In genomic region chr21:45508607-45509565, GRCh38 we compare ENCODE assay signal across 11 cellular contexts. TPM values are rescaled to one million over a fixed set of nuclear protein-coding genes. Genes with fewer than 3 reads are reported as not detected.
DNase-seq lines count a peak whose midpoint lies in the region; ATAC-seq and TF ChIP-seq lines count a peak whose summit lies in the region.
"Had no signal": no experiment of that assay in that cellular context is flagged by ENCODE, and none has a peak within 500 bp of the region (broad histone marks: within the 10 kb centered on the region; RNA-seq: fewer than 3 reads in every experiment).

No MANE protein-coding gene starts in this region.

- H3K36me3 ChIP-seq in liver (ENCODE audit: control insufficient read depth in 4 of 4, insufficient read depth in 3 of 4, low read depth in 1 of 4, low read length in 3 of 4) (peaks cover 0 to 27% (median 15%) of the 10 kb centered on the region in 4 donors), suprapubic skin (peaks cover 60% of the 10 kb centered on the region)
- peaks cover 0 to 11% (median 0%) of the 10 kb centered on the region in 3 experiments for H3K36me3 ChIP-seq in naive thymus-derived CD4-positive, alpha-beta T cell (ENCODE audit: control insufficient read depth in 2 of 3, insufficient read depth in 3 of 3, low read length in 3 of 3)

- no peak for TF ChIP-seq EP300 in suprapubic skin (IDR thresholded peaks at IDR 0.05)

- TF ChIP-seq POLR2A in suprapubic skin (IDR thresholded peaks at IDR 0.05) = no peak

- intact Hi-C loops in naive thymus-derived CD4-positive, alpha-beta T cell (cut with micrococcal nuclease) = no loop called here

- POLR2A ChIA-PET in naive thymus-derived CD4-positive, alpha-beta T cell (lab: Charles Lee) = no interaction called here

- WGBS in liver = 65% methylated on average over 42 of the region's 42 CpGs
- WGBS in suprapubic skin = 75% methylated on average over 12 of the region's 42 CpGs

- CTCF ChIA-PET in naive thymus-derived CD4-positive, alpha-beta T cell (lab: Charles Lee) = no interaction called here

- peak overlapping the region; percentile 38 to 49 for H3K27ac ChIP-seq in liver (ENCODE audit: low read depth in 1 of 2, low read length in 2 of 2)
- H3K27ac ChIP-seq in suprapubic skin = no peak overlapping the region
- no peak overlapping the region for H3K27ac ChIP-seq in naive thymus-derived CD4-positive, alpha-beta T cell (ENCODE audit: low read depth, low read length)

- H3K4me1 ChIP-seq in liver (ENCODE audit: control insufficient read depth in 4 of 4, insufficient read depth in 4 of 4, low read length in 3 of 4) (peaks cover 5 to 41% (median 25%) of the 10 kb centered on the region in 4 donors), suprapubic skin (no peaks in the 10 kb centered on the region)
- H3K4me1 ChIP-seq in naive thymus-derived CD4-positive, alpha-beta T cell (ENCODE audit: control insufficient read depth in 2 of 2, insufficient read depth in 2 of 2, low read length in 2 of 2) = no peaks in the 10 kb centered on the region

- no peaks in the 10 kb centered on the region for H3K4me1 Mint-ChIP-seq in activated T-helper 17 cell treated with anti-CD3 and anti-CD28 coated beads, Interleukin-2, amount 50 U/mL, for 72 hours
- H3K4me1 Mint-ChIP-seq in naive thymus-derived CD4-positive, alpha-beta T cell = peaks cover 0 to 3% (median 0%) of the 10 kb centered on the region in 7 donors

- no peaks in the 10 kb centered on the region for H3K9me3 Mint-ChIP-seq in activated T-helper 17 cell treated with anti-CD3 and anti-CD28 coated beads, Interleukin-2, amount 50 U/mL, for 72 hours
- no peaks in the 10 kb centered on the region for H3K9me3 Mint-ChIP-seq in naive thymus-derived CD4-positive, alpha-beta T cell

- TF ChIP-seq CTCF in liver (IDR thresholded peaks at IDR 0.05; ENCODE audit: low read depth, low read length, missing input control) = no peak
- no peak for TF ChIP-seq CTCF in suprapubic skin (IDR thresholded peaks at IDR 0.05)

- no peak overlapping the region for H3K4me3 Mint-ChIP-seq in activated T-helper 17 cell treated with anti-CD3 and anti-CD28 coated beads, Interleukin-2, amount 50 U/mL, for 72 hours
- H3K4me3 Mint-ChIP-seq in naive thymus-derived CD4-positive, alpha-beta T cell = no peak overlapping the region

- ATAC-seq in activated T-helper 17 cell treated with anti-CD3 and anti-CD28 coated beads, Interleukin-2, amount 50 U/mL, for 72 hours (replicated peaks) = peak; percentile 18
- no peak for ATAC-seq in HG02642 (IDR thresholded peaks at IDR 0.05; ENCODE audit: poor library complexity, unreplicated experiment)
- ATAC-seq in naive thymus-derived CD4-positive, alpha-beta T cell = no peak

- DNase-seq in activated CD8-positive, alpha-beta memory T cell treated with anti-CD3 and anti-CD28 coated beads, Interleukin-2, amount 50 U/mL, for 4 hours = peak; percentile 10
- DNase-seq in activated CD8-positive, alpha-beta memory T cell treated with anti-CD3 and anti-CD28 coated beads for 24 hours = no peak
- DNase-seq in suprapubic skin (ENCODE audit: low spot score in 2 of 2) = peak; percentile 57 to 74
- DNase-seq in NCI-H1105 (lab: John Stamatoyannopoulos, UW) = no peak
- DNase-seq in naive thymus-derived CD4-positive, alpha-beta T cell = no peak
- DNase-seq: NCI-H1436 treated with DMSO at 0.1 percent for 48 hours, NCI-H774, SIG-M5 had no signal

- H3K9me3 ChIP-seq in liver (ENCODE audit: control insufficient read depth in 4 of 4, low read length in 3 of 4) (no peaks in the 10 kb centered on the region), suprapubic skin (no peaks in the 10 kb centered on the region)
- H3K9me3 ChIP-seq in naive thymus-derived CD4-positive, alpha-beta T cell (ENCODE audit: control insufficient read depth in 2 of 3, low read length in 3 of 3) = no peaks in the 10 kb centered on the region

- no peak for TF ChIP-seq RAD21 in liver (IDR thresholded peaks at IDR 0.05)

- H3K36me3 Mint-ChIP-seq in activated T-helper 17 cell treated with anti-CD3 and anti-CD28 coated beads, Interleukin-2, amount 50 U/mL, for 72 hours (ENCODE audit: low read depth) = no peaks in the 10 kb centered on the region
- peaks cover 0 to 6% (median 0%) of the 10 kb centered on the region in 5 donors for H3K36me3 Mint-ChIP-seq in naive thymus-derived CD4-positive, alpha-beta T cell

- H3K27me3 ChIP-seq in liver (ENCODE audit: control insufficient read depth in 4 of 4, insufficient read depth in 4 of 4, low read length in 3 of 4) = no peaks in the 10 kb centered on the region
- H3K27me3 ChIP-seq in suprapubic skin = no peaks in the 10 kb centered on the region
- H3K27me3 ChIP-seq in naive thymus-derived CD4-positive, alpha-beta T cell (ENCODE audit: control insufficient read depth in 2 of 2, insufficient read depth in 2 of 2, low read length in 2 of 2) = no peaks in the 10 kb centered on the region

- H3K27ac Mint-ChIP-seq in activated T-helper 17 cell treated with anti-CD3 and anti-CD28 coated beads, Interleukin-2, amount 50 U/mL, for 72 hours = peak overlapping the region; percentile 43
- peak overlapping the region in 3 of 9 donors; percentile 55 to 80 (median 78) for H3K27ac Mint-ChIP-seq in naive thymus-derived CD4-positive, alpha-beta T cell

- H3K4me3 ChIP-seq in liver (ENCODE audit: low read depth in 1 of 3, low read length in 3 of 3) = no peak overlapping the region
- H3K4me3 ChIP-seq in suprapubic skin = no peak overlapping the region
- H3K4me3 ChIP-seq in naive thymus-derived CD4-positive, alpha-beta T cell (ENCODE audit: low read length) = no peak overlapping the region

- H3K27me3 Mint-ChIP-seq in activated T-helper 17 cell treated with anti-CD3 and anti-CD28 coated beads, Interleukin-2, amount 50 U/mL, for 72 hours = no peaks in the 10 kb centered on the region
- no peaks in the 10 kb centered on the region for H3K27me3 Mint-ChIP-seq in naive thymus-derived CD4-positive, alpha-beta T cell

- no peak overlapping the region for H3K9ac ChIP-seq in liver (ENCODE audit: low read depth in 1 of 2, low read length in 2 of 2)

TF ChIP-seq in liver, 16 proteins besides CTCF, POLR2A, EP300 and RAD21:
- TF ChIP-seq SP1 (IDR thresholded peaks at IDR 0.05) = peak; percentile 57
- TF ChIP-seq HNF4A (conservative IDR thresholded peaks at IDR 0.05) = peak; percentile 87 to 88
- TF ChIP-seq TAF1 (conservative IDR thresholded peaks at IDR 0.05) = no peak
- peak; percentile 92 to 95 for TF ChIP-seq RXRA (IDR thresholded peaks at IDR 0.05)
- TF ChIP-seq HNF4G (IDR thresholded peaks at IDR 0.05) = peak; percentile 16
- peak; percentile 73 for TF ChIP-seq YY1 (IDR thresholded peaks at IDR 0.05)
- TF ChIP-seq FOXA1 (IDR thresholded peaks at IDR 0.05) = no peak
- TF ChIP-seq NR2F2 (IDR thresholded peaks at IDR 0.05) = peak; percentile 91

RNA-seq across cellular contexts. Expression of gene SLC19A1, which starts 33.4 kb away (rescaled TPM):
- total RNA-seq in activated T-helper 17 cell treated with anti-CD3 and anti-CD28 coated beads, Interleukin-2, amount 50 U/mL, for 72 hours = 10 to 100 TPM; 41.4 to 82.2 TPM
- 10 to 100 TPM; 13.0 to 13.1 TPM for total RNA-seq in liver
- polyA plus RNA-seq in liver = 10 to 100 TPM in 1 of 2 donors, 1 to 10 TPM in 1; 8.4 to 28.0 TPM
- 1 to 10 TPM; 7.0 to 9.8 (median 7.9) TPM for total RNA-seq in suprapubic skin
- 10 to 100 TPM; 10.5 to 49.1 (median 21.6) TPM for total RNA-seq in naive thymus-derived CD4-positive, alpha-beta T cell
- polyA plus RNA-seq in naive thymus-derived CD4-positive, alpha-beta T cell = 10 to 100 TPM; 11.7 to 15.6 TPM

Comparison
In these comparisons a context has a peak if more than half of its experiments do, and no peak if none do; other contexts are left out.
1. DNase-seq: peak in activated CD8-positive, alpha-beta memory T cell treated with anti-CD3 and anti-CD28 coated beads, Interleukin-2, amount 50 U/mL, for 4 hours (single experiment) and suprapubic skin (2 of 2); none in activated CD8-positive, alpha-beta memory T cell treated with anti-CD3 and anti-CD28 coated beads for 24 hours (single experiment), NCI-H1105 (single experiment) and naive thymus-derived CD4-positive, alpha-beta T cell (0 of 9).
2. H3K27ac ChIP-seq: peak in liver (2 of 2); none in suprapubic skin (single experiment) and naive thymus-derived CD4-positive, alpha-beta T cell (single experiment).